ENCODE assay signal across 8 cellular contexts in the genomic region with DNA sequence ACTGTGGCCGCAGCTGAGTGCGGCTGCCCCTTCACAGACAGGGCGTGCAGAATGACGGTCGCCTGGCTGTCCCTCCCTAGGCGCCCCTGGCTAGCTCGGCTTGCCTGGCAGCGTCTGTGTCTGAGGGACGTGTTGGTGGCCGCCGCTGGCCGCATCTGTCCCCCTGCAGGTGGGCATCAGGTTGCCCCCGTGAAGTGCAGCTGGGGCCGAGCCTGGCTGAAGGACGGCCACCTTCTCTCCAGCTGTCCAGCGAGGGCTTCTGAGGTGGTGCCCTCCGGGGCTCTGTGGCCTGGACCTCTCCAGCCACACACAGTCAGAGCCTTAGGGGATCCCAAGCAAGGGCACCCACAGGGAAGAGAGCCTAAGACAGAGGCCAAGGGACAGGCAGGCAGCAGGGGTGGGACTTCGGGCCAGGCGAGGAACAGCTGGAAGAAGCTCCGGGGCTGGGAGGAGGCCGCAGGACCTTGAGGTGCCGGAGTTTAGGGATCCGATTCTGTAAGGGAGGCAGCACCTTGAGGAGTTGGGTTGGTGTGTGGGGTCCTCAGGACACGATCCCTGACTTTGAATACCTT.
DNase-seq lines count a peak whose midpoint lies in the region; ATAC-seq and TF ChIP-seq lines count a peak whose summit lies in the region.

No MANE protein-coding gene starts in this region.

- intact Hi-C loops in gastrocnemius medialis (cut with DNase I; ENCODE audit: low total_unique reads), result loop anchor here (2.0 kb wide), 1 partner anchor 395 kb away; no protein-coding TSS in a partner anchor

- POLR2A ChIA-PET in activated CD4-positive, alpha-beta memory T cell treated with anti-CD3 and anti-CD28 coated beads, Interleukin-2, amount 10 ng/mL, durations not matched to agents 7 days and 5 days (lab: Charles Lee), result interaction anchor here (1.5 to 2.7 kb wide), 3 partner anchors 15 to 111 kb away, joined by 4 to 22 read pairs (median 7); partner anchors contain the start of gene SCAND1

- peaks cover 30% of the 10 kb centered on the region for H3K27me3 Mint-ChIP-seq in activated CD4-positive, alpha-beta memory T cell treated with anti-CD3 and anti-CD28 coated beads, Interleukin-2, amount 10 ng/mL, durations not matched to agents 7 days and 5 days
- peaks cover 13% of the 10 kb centered on the region for H3K27me3 Mint-ChIP-seq in glutamatergic neuron (ENCODE audit: unreplicated experiment)

- H3K27ac ChIP-seq in gastrocnemius medialis, result peak overlapping the region; percentile 89 to 91 (median 91)

- peak overlapping the region; percentile 65 to 95 (median 68) for H3K4me3 ChIP-seq in gastrocnemius medialis

- no peak for TF ChIP-seq POLR2A in gastrocnemius medialis (IDR thresholded peaks at IDR 0.05)
- no peak for TF ChIP-seq POLR2A in GM18505 (IDR thresholded peaks at IDR 0.05; ENCODE audit: borderline replicate concordance, extremely low read depth, insufficient read depth, insufficient read length)

- H3K9me3 Mint-ChIP-seq in activated CD4-positive, alpha-beta memory T cell treated with anti-CD3 and anti-CD28 coated beads, Interleukin-2, amount 10 ng/mL, durations not matched to agents 7 days and 5 days, result peaks cover 2% of the 10 kb centered on the region
- H3K9me3 Mint-ChIP-seq in glutamatergic neuron (ENCODE audit: unreplicated experiment), result peaks cover 11% of the 10 kb centered on the region

- no peak for ATAC-seq in gastrocnemius medialis
- no peak for ATAC-seq in GM18505 (IDR thresholded peaks at IDR 0.05; ENCODE audit: unreplicated experiment)

- CTCF ChIA-PET in activated CD4-positive, alpha-beta memory T cell treated with anti-CD3 and anti-CD28 coated beads, Interleukin-2, amount 10 ng/mL, durations not matched to agents 7 days and 5 days (lab: Charles Lee), result interaction anchor here (1.2 to 2.0 kb wide), 3 partner anchors 71 to 73 kb away, joined by 3 to 13 read pairs (median 3); no protein-coding TSS in a partner anchor

- H3K4me1 Mint-ChIP-seq in activated CD4-positive, alpha-beta memory T cell treated with anti-CD3 and anti-CD28 coated beads, Interleukin-2, amount 10 ng/mL, durations not matched to agents 7 days and 5 days, result peaks cover 9% of the 10 kb centered on the region
- H3K4me1 Mint-ChIP-seq in glutamatergic neuron (ENCODE audit: low read depth, unreplicated experiment), result no peaks in the 10 kb centered on the region

- H3K9me3 ChIP-seq in ES-I3 (ENCODE audit: control insufficient read depth, insufficient read depth, low read length) (no peaks in the 10 kb centered on the region), gastrocnemius medialis (no peaks in the 10 kb centered on the region)

- no peak for TF ChIP-seq CTCF in glutamatergic neuron (IDR thresholded peaks at IDR 0.05; ENCODE audit: partially characterized antibody, unreplicated experiment)
- no peak for TF ChIP-seq CTCF in gastrocnemius medialis (IDR thresholded peaks at IDR 0.05 in 4 of 5, conservative IDR thresholded peaks at IDR 0.05 in 1 of 5)

- no peak for DNase-seq in activated CD4-positive, alpha-beta memory T cell treated with anti-CD3 and anti-CD28 coated beads, Interleukin-2, amount 10 ng/mL, durations not matched to agents 7 days and 5 days
- DNase-seq in glutamatergic neuron (no peak), gastrocnemius medialis (no peak), dedifferentiated amniotic fluid mesenchymal stem cell (ENCODE audit: extremely low spot score) (no peak), iPS-NIHi7 (ENCODE audit: extremely low spot score) (no peak), NCI-H1105 treated with DMSO at 0.1 percent for 48 hours (lab: John Stamatoyannopoulos, UW) (no peak)

- H3K9ac ChIP-seq in ES-I3 (ENCODE audit: low read depth, low read length), result peak overlapping the region; percentile 46; the same call in 1 of the 2 replicates

- H3K36me3 ChIP-seq in ES-I3 (ENCODE audit: insufficient read depth, low read length) (no peaks in the 10 kb centered on the region), gastrocnemius medialis (no peaks in the 10 kb centered on the region)

- H3K4me1 ChIP-seq in ES-I3 (ENCODE audit: insufficient read depth, low read length), result peaks cover 5% of the 10 kb centered on the region; the same call in 1 of the 2 replicates
- H3K4me1 ChIP-seq in gastrocnemius medialis, result no peaks in the 10 kb centered on the region

- peak overlapping the region; percentile 80 for H3K4me3 Mint-ChIP-seq in activated CD4-positive, alpha-beta memory T cell treated with anti-CD3 and anti-CD28 coated beads, Interleukin-2, amount 10 ng/mL, durations not matched to agents 7 days and 5 days
- peak overlapping the region; percentile 82 for H3K4me3 Mint-ChIP-seq in glutamatergic neuron (ENCODE audit: unreplicated experiment)

- H3K36me3 Mint-ChIP-seq in activated CD4-positive, alpha-beta memory T cell treated with anti-CD3 and anti-CD28 coated beads, Interleukin-2, amount 10 ng/mL, durations not matched to agents 7 days and 5 days (ENCODE audit: low read depth), result no peaks in the 10 kb centered on the region
- peaks cover 5% of the 10 kb centered on the region for H3K36me3 Mint-ChIP-seq in glutamatergic neuron (ENCODE audit: unreplicated experiment)

- in situ Hi-C loops in gastrocnemius medialis (cut with MboI; ENCODE audit: low sequenced_read_pairs in 4 of 4), result no loop called here

- no peaks in the 10 kb centered on the region for H3K27me3 ChIP-seq in gastrocnemius medialis

- H3K27ac Mint-ChIP-seq in activated CD4-positive, alpha-beta memory T cell treated with anti-CD3 and anti-CD28 coated beads, Interleukin-2, amount 10 ng/mL, durations not matched to agents 7 days and 5 days, result no peak overlapping the region
- H3K27ac Mint-ChIP-seq in glutamatergic neuron (ENCODE audit: unreplicated experiment), result peak overlapping the region; percentile 96
